Comparison of ENCODE assay signal across 30 cellular contexts in genomic region chr4:125511715-125512114, GRCh38.
"Had no signal": no experiment of that assay in that cellular context is flagged by ENCODE, and none has a peak within 500 bp of the region (broad histone marks: within the 10 kb centered on the region; RNA-seq: fewer than 3 reads in every experiment).

No MANE protein-coding gene starts in this region.

- H3K4me1 ChIP-seq: gastrocnemius medialis had no signal

- ATAC-seq: activated CD4-positive, CD25-positive, alpha-beta regulatory T cell treated with anti-CD3 and anti-CD28 coated beads, Interleukin-2, amount 50 U/mL, for 24 hours; activated CD8-positive, alpha-beta T cell treated with anti-CD3 and anti-CD28 coated beads for 36 hours; activated T-cell treated with anti-CD3 and anti-CD28 coated beads, Interleukin-2, amount 50 U/mL, for 4 hours; activated T-helper 17 cell treated with anti-CD3 and anti-CD28 coated beads, Interleukin-2, amount 50 U/mL, for 72 hours; esophagus mucosa; gastrocnemius medialis; heart left ventricle; T-helper 17 cell had no signal

- H3K4me3 ChIP-seq: coronary artery, dorsolateral prefrontal cortex, gastrocnemius medialis, heart left ventricle had no signal

- FAIRE-seq: astrocyte, bronchial epithelial cell had no signal

- DNase-seq: activated B cell treated with CpG ODN at 0.5 μM for 24 hours; activated CD4-positive, alpha-beta T cell treated with anti-CD3 and anti-CD28 coated beads for 48 hours; activated CD4-positive, alpha-beta T cell treated with anti-CD3 and anti-CD28 coated beads, Interleukin-2, amount 50 U/mL, for 1 hour; activated CD4-positive, alpha-beta T cell treated with anti-CD3 and anti-CD28 coated beads, Interleukin-2, amount 50 U/mL, for 48 hours; activated CD8-positive, alpha-beta memory T cell treated with anti-CD3 and anti-CD28 coated beads for 24 hours; activated CD8-positive, alpha-beta T cell treated with anti-CD3 and anti-CD28 coated beads for 36 hours; activated effector memory CD4-positive, alpha-beta T cell treated with Interleukin-2 at 50 U/mL for 16 hours; activated gamma-delta T cell treated with Interleukin-2 at 50 U/mL for 16 hours; activated naive CD4-positive, alpha-beta T cell treated with anti-CD3 and anti-CD28 coated beads, Interleukin-2, amount 50 U/mL, for 16 hours; activated naive CD4-positive, alpha-beta T cell treated with Interleukin-2 at 50 U/mL for 16 hours; activated T-cell treated with anti-CD3 and anti-CD28 coated beads, Interleukin-2, amount 50 U/mL, for 4 hours; amniotic stem cell; anterior cingulate cortex; brain microvascular endothelial cell; dorsolateral prefrontal cortex; effector memory CD4-positive, alpha-beta T cell; endodermal cell; foreskin fibroblast; gastrocnemius medialis; glutamatergic neuron; heart left ventricle; T-helper 17 cell; T1000; WERI-Rb-1 had no signal

- H3K27ac ChIP-seq: brain microvascular endothelial cell, coronary artery, dorsolateral prefrontal cortex, gastrocnemius medialis, heart left ventricle, WERI-Rb-1 had no signal

- H3K36me3 ChIP-seq: brain microvascular endothelial cell, gastrocnemius medialis, heart left ventricle, WERI-Rb-1 had no signal

- H3K9me3 ChIP-seq: gastrocnemius medialis had no signal

- H3K27me3 ChIP-seq: brain microvascular endothelial cell, dorsolateral prefrontal cortex, gastrocnemius medialis, heart left ventricle had no signal
